8 cellular contexts compared by ENCODE assay signal in the genomic region with DNA sequence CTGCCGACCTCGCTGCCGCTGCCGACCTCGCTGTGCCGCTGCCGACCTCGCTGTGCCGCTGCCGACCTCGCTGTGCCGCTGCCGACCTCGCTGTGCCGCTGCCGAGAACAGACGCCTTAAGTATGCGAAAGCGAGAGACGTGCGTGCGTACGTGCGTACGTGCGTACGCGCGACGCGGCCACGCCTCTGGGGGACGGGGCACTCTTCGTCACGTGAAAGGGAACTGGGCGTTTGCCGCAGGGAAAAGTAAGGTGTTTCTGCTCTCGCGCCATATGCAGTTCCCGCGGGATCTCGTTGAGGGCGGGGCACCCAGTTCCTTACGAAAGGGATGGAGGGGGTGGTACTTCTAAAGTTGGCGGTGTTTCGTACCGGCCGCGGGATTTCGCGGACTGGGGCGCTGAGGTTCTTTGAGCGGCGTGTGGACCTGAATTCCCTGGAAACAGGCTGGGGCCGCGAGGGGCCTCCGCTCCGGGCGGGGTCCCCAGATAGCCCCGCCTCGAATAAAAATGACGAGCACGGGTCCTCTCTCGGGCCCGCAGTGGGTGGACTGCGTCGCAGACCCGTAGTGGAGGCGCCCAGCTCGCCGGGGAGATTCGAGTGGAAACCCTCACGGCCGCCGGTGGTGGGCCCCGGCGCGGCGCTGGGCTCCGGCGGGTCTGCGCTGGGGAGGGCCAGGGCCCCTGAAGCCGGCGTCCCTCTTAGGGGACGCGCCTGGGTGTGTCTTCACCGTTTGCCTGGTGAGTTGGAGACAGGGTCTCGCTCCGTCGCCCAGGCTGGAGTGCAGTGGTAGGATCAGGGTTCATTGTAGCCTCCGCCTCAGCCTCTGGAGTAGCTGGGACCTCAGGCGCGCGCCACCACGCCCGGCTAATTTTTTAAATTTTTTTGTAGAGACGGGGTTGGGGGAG. TPM values are rescaled to one million over a fixed set of nuclear protein-coding genes. Genes with fewer than 3 reads are reported as not detected.
DNase-seq lines count a peak whose midpoint lies in the region; ATAC-seq and TF ChIP-seq lines count a peak whose summit lies in the region.

TSS of gene EIF4A3 (minus strand) at position 94 of the 905 bp plus-strand sequence. CDS start 167 bp downstream, outside the sequence.

- TSS peak; percentile 89 for BruUV-seq in OCI-LY7 (replicated peaks; lab: Mats Ljungman, UMichigan)

- no peaks in the 10 kb centered on the region for H3K9me2 ChIP-seq in OCI-LY7 (ENCODE audit: insufficient read depth, low read length)

- peaks cover 7% of the 10 kb centered on the region for H3K27me3 Mint-ChIP-seq in endothelial cell (ENCODE audit: unreplicated experiment)
- H3K27me3 Mint-ChIP-seq in mesothelial cell of epicardium (ENCODE audit: low read depth), result no peaks in the 10 kb centered on the region

- H3K9me3 ChIP-seq in OCI-LY7 (ENCODE audit: low read length), result no peaks in the 10 kb centered on the region

- intact Hi-C loops in OCI-LY7 (cut with micrococcal nuclease; ENCODE audit: unreplicated experiment), result loop anchor here (2.0 to 5.0 kb wide), 2 partner anchors 45 to 116 kb away; partner anchors contain the start of gene GAA

- H3K36me3 Mint-ChIP-seq in endothelial cell (ENCODE audit: low read depth, unreplicated experiment) (peaks cover 19% of the 10 kb centered on the region), mesothelial cell of epicardium (peaks cover under 1% of the 10 kb centered on the region)

- H3K36me3 ChIP-seq in OCI-LY7 (ENCODE audit: insufficient read depth, low read length), result peaks cover 44% of the 10 kb centered on the region

- peaks cover 29% of the 10 kb centered on the region for H4K20me1 ChIP-seq in OCI-LY7 (ENCODE audit: insufficient read depth, low read length)

- peak within 1 kb of the TSS; percentile 100 for H3K4me2 ChIP-seq in OCI-LY7 (ENCODE audit: low read length)

- H3K4me1 ChIP-seq in OCI-LY7 (ENCODE audit: insufficient read depth, low read length, poor library complexity, severe bottlenecking), result peaks cover 38% of the 10 kb centered on the region

- peaks cover 57% of the 10 kb centered on the region for H3K79me2 ChIP-seq in OCI-LY7 (ENCODE audit: insufficient read depth, low read depth, low read length)

- H3K27ac Mint-ChIP-seq in endothelial cell (ENCODE audit: unreplicated experiment) (peak within 1 kb of the TSS; percentile 88), mesothelial cell of epicardium (peak within 1 kb of the TSS; percentile 98)

- POLR2A ChIA-PET in OCI-LY7 (lab: Charles Lee), result no interaction called here

- CTCF ChIA-PET in OCI-LY7 (lab: Charles Lee; ENCODE audit: unreplicated experiment), result interaction anchor here (0.6 kb wide), 1 partner anchor 139 kb away, joined by 3 read pairs; no protein-coding TSS in a partner anchor

- H3K9me3 Mint-ChIP-seq in endothelial cell (ENCODE audit: unreplicated experiment) (no peaks in the 10 kb centered on the region), mesothelial cell of epicardium (no peaks in the 10 kb centered on the region)

- peak; percentile 80 for ATAC-seq in GM21515 (IDR thresholded peaks at IDR 0.05; ENCODE audit: unreplicated experiment)

- peak; percentile 99 for DNase-seq in D341Med (ENCODE audit: low spot score)
- peak; percentile 92 for DNase-seq in HuH-7.5 (ENCODE audit: low spot score)
- peak; percentile 100 for DNase-seq in OCI-LY7 (ENCODE audit: low spot score)
- DNase-seq in activated T-cell treated with anti-CD3 and anti-CD28 coated beads for 1 hour (ENCODE audit: low read depth), result peak; percentile 92
- DNase-seq in endothelial cell (ENCODE audit: low spot score), result peak; percentile 93
- peak; percentile 91 to 95 for DNase-seq in mesothelial cell of epicardium (ENCODE audit: low spot score in 2 of 2, unreplicated experiment in 2 of 2)
- peak; percentile 94 to 97 for DNase-seq in stimulated activated CD8-positive, alpha-beta memory T cell treated with anti-CD3 and anti-CD28 coated beads, Interleukin-15, amount 100 ng/mL, for 48 hours (ENCODE audit: low read depth in 2 of 2)

- peak within 1 kb of the TSS; percentile 74 for H2AFZ ChIP-seq in OCI-LY7 (ENCODE audit: low read length)

- H3K4me1 Mint-ChIP-seq in endothelial cell (ENCODE audit: unreplicated experiment), result peaks cover 20% of the 10 kb centered on the region
- H3K4me1 Mint-ChIP-seq in mesothelial cell of epicardium, result peaks cover 34% of the 10 kb centered on the region

- no peak for TF ChIP-seq CTCF in OCI-LY7 (conservative IDR thresholded peaks at IDR 0.05; ENCODE audit: low read length)
- no peak for TF ChIP-seq CTCF in endothelial cell (IDR thresholded peaks at IDR 0.05; ENCODE audit: unreplicated experiment)
- no peak for TF ChIP-seq CTCF in mesothelial cell of epicardium (IDR thresholded peaks at IDR 0.05; ENCODE audit: unreplicated experiment)

- H3K4me3 Mint-ChIP-seq in endothelial cell (ENCODE audit: unreplicated experiment) (peak within 1 kb of the TSS; percentile 97), mesothelial cell of epicardium (peak within 1 kb of the TSS; percentile 95)

- H3K27ac ChIP-seq in OCI-LY7 (ENCODE audit: low read depth, low read length, poor library complexity, severe bottlenecking), result peak within 1 kb of the TSS; percentile 67

- H3K4me3 ChIP-seq in OCI-LY7 (ENCODE audit: low read depth, low read length, poor library complexity, severe bottlenecking), result peak within 1 kb of the TSS; percentile 93

RNA-seq across cellular contexts. Expression of gene EIF4A3, which starts in this region (rescaled TPM):
- 312 and 313 TPM in 2 replicates for total RNA-seq in OCI-LY7 (2014; rRNA removed; shearing (Covaris generic))
- 249 and 259 TPM in 2 replicates for total RNA-seq in OCI-LY7 (2022)
- total RNA-seq in endothelial cell (ENCODE audit: unreplicated experiment), result 76.6 TPM
- total RNA-seq in mesothelial cell of epicardium, result 73.3 to 82.1 TPM (median 77.2 TPM) in 3 replicates

Comparison
In these comparisons a context has a peak if more than half of its experiments do, and no peak if none do; other contexts are left out.
1. Peak in every context shown above with its lines: DNase-seq, ATAC-seq, H3K4me3 ChIP-seq and H3K27ac ChIP-seq.